ENCODE assay signal across 2 cellular contexts in the genomic region with DNA sequence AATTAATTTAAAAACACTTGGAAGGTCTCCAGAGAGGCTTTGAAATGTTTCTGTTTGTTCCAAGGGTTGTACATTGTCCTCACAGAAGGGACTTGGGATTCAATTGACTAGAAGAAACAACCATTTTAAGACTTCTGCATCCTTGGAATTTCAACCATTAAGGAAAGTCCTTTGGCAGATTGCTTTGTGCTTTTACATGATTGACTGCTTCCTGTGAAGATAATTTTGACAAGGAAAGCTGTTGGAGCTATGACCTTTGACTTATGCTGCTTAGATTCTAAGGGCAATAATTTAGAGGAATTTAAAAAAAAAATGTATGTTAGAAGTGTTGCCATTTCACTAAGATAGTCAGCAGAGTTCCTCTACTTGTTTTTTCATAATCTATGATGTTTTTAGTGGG.
TF ChIP-seq lines count a peak whose summit lies in the region.

No MANE protein-coding gene starts in this region.

TF ChIP-seq in IMR-90, 13 proteins besides CTCF, POLR2A, EP300 and RAD21:
- TF ChIP-seq RFX5 (IDR thresholded peaks at IDR 0.05; ENCODE audit: low read depth, low read length) = no peak
- TF ChIP-seq RCOR1 (IDR thresholded peaks at IDR 0.05; ENCODE audit: insufficient replicate concordance, low read length) = no peak
- TF ChIP-seq BHLHE40 (IDR thresholded peaks at IDR 0.05; ENCODE audit: low read depth, low read length) = no peak
- no peak for TF ChIP-seq CHD1 (IDR thresholded peaks at IDR 0.05; ENCODE audit: low read depth, low read length)
- no peak for TF ChIP-seq MAZ (IDR thresholded peaks at IDR 0.05; ENCODE audit: borderline replicate concordance, low read depth, low read length)
- TF ChIP-seq MXI1 (IDR thresholded peaks at IDR 0.05; ENCODE audit: borderline replicate concordance, low read depth, low read length) = no peak
- TF ChIP-seq, protein P1, sequence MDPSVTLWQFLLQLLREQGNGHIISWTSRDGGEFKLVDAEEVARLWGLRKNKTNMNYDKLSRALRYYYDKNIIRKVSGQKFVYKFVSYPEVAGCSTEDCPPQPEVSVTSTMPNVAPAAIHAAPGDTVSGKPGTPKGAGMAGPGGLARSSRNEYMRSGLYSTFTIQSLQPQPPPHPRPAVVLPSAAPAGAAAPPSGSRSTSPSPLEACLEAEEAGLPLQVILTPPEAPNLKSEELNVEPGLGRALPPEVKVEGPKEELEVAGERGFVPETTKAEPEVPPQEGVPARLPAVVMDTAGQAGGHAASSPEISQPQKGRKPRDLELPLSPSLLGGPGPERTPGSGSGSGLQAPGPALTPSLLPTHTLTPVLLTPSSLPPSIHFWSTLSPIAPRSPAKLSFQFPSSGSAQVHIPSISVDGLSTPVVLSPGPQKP (IDR thresholded peaks at IDR 0.05; ENCODE audit: borderline replicate concordance, low read depth, low read length) = no peak
- TF ChIP-seq USF2 (IDR thresholded peaks at IDR 0.05; ENCODE audit: low read depth, low read length) = no peak
- no peak for TF ChIP-seq SMC3 (IDR thresholded peaks at IDR 0.05; ENCODE audit: low read depth, low read length)
- TF ChIP-seq CEBPB (IDR thresholded peaks at IDR 0.05; ENCODE audit: low read depth, low read length) = no peak
- no peak for TF ChIP-seq MAFK (IDR thresholded peaks at IDR 0.05; ENCODE audit: low read depth, low read length)
- no peak for TF ChIP-seq NFE2L2 (IDR thresholded peaks at IDR 0.05; ENCODE audit: low read depth, low read length)
- TF ChIP-seq FOS (IDR thresholded peaks at IDR 0.05; ENCODE audit: low read depth, low read length) = no peak

TF ChIP-seq in K562, 482 proteins besides CTCF, POLR2A, EP300 and RAD21:
- TF ChIP-seq NR2C1 (IDR thresholded peaks at IDR 0.05) (no peak), NR2C1 (tag; IDR thresholded peaks at IDR 0.05) (peak; percentile 36; the same call in 1 of the 2 replicates), NFIC (IDR thresholded peaks at IDR 0.05) (no peak), CTBP1 (IDR thresholded peaks at IDR 0.05; ENCODE audit: borderline replicate concordance) (no peak), ZNF384 (IDR thresholded peaks at IDR 0.05; ENCODE audit: low read depth, low read length) (no peak), ZSCAN29 (IDR thresholded peaks at IDR 0.05) (no peak), XRCC5 (IDR thresholded peaks at IDR 0.05; ENCODE audit: low read depth, low read length) (no peak), ESRRB (CRISPR knock-in tag; IDR thresholded peaks at IDR 0.05; ENCODE audit: borderline replicate concordance) (no peak), BCL6 (CRISPR knock-in tag; IDR thresholded peaks at IDR 0.05) (no peak), PREB (CRISPR knock-in tag; IDR thresholded peaks at IDR 0.05) (no peak), ZNF165 (CRISPR knock-in tag; IDR thresholded peaks at IDR 0.05; ENCODE audit: borderline replicate concordance) (no peak), ZBTB5 (IDR thresholded peaks at IDR 0.05) (no peak), ZBTB12 (CRISPR knock-in tag; IDR thresholded peaks at IDR 0.05) (no peak), DPF2 (IDR thresholded peaks at IDR 0.05) (no peak), MEIS2 (IDR thresholded peaks at IDR 0.05; ENCODE audit: partially characterized antibody) (peak; percentile 8), ZNF77 (CRISPR knock-in tag; IDR thresholded peaks at IDR 0.05) (no peak), ETV1 (tag; conservative IDR thresholded peaks at IDR 0.05; ENCODE audit: low read depth) (no peak)
- TF ChIP-seq, protein P2, sequence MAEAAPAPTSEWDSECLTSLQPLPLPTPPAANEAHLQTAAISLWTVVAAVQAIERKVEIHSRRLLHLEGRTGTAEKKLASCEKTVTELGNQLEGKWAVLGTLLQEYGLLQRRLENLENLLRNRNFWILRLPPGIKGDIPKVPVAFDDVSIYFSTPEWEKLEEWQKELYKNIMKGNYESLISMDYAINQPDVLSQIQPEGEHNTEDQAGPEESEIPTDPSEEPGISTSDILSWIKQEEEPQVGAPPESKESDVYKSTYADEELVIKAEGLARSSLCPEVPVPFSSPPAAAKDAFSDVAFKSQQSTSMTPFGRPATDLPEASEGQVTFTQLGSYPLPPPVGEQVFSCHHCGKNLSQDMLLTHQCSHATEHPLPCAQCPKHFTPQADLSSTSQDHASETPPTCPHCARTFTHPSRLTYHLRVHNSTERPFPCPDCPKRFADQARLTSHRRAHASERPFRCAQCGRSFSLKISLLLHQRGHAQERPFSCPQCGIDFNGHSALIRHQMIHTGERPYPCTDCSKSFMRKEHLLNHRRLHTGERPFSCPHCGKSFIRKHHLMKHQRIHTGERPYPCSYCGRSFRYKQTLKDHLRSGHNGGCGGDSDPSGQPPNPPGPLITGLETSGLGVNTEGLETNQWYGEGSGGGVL (CRISPR knock-in tag; IDR thresholded peaks at IDR 0.05) = no peak
- TF ChIP-seq, protein P3, sequence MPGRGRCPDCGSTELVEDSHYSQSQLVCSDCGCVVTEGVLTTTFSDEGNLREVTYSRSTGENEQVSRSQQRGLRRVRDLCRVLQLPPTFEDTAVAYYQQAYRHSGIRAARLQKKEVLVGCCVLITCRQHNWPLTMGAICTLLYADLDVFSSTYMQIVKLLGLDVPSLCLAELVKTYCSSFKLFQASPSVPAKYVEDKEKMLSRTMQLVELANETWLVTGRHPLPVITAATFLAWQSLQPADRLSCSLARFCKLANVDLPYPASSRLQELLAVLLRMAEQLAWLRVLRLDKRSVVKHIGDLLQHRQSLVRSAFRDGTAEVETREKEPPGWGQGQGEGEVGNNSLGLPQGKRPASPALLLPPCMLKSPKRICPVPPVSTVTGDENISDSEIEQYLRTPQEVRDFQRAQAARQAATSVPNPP (IDR thresholded peaks at IDR 0.05; ENCODE audit: borderline replicate concordance, insufficient read depth, insufficient read length) = no peak
